In the genomic region with DNA sequence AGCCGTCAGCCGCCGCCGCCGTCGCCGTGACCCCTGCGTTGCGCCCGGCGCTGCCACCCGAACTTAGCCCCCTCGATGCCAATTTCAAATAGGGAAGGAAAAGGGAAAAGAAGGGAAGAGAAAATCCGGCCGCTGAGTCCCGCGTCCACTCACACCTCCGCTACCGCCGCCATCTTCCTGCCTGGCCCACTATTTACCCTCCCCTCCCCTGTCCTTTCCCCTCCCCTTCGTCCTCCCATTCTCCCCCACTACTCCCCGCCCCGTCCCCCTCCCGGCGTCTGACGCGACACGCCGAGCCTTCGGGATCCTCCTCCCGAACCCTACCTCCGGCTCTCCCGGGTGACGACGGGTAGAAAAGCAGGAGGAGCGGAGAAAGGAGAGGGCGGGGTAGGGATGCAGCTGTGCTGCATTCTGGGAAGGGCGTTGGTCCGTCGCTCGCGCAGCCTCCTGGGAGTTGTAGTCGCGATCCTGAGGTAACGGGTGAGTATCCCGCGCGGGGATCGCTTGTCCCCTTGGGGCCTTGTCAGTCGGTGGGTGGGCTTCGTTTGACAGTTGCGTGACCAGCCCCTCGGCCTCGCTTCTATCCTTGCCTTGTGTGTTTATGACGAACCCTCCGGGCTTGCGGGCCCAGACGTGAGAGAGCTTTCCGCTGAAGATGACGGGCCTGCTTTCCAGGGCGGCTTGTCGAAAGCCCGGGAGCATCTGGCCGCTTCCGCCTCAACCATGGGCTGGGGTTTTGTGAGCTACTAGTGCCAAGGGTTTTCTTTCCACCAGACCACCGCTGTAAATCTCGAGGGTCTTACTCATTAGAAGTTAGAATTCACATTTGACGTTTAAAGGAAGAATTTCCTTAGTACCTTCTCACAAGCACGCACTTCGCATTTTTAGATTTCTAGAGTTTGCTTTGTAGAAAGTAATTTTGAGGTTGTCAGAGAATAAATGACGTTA, we compare ENCODE assay signal across 1 cellular context.
TF ChIP-seq lines count a peak whose summit lies in the region.

A gene with protein sequence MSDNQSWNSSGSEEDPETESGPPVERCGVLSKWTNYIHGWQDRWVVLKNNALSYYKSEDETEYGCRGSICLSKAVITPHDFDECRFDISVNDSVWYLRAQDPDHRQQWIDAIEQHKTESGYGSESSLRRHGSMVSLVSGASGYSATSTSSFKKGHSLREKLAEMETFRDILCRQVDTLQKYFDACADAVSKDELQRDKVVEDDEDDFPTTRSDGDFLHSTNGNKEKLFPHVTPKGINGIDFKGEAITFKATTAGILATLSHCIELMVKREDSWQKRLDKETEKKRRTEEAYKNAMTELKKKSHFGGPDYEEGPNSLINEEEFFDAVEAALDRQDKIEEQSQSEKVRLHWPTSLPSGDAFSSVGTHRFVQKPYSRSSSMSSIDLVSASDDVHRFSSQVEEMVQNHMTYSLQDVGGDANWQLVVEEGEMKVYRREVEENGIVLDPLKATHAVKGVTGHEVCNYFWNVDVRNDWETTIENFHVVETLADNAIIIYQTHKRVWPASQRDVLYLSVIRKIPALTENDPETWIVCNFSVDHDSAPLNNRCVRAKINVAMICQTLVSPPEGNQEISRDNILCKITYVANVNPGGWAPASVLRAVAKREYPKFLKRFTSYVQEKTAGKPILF (minus strand): TSS at position 195 of the 948 bp plus-strand sequence. CDS start 422 bp downstream, outside the sequence.
A gene (plus strand): TSS at position 457 of the 948 bp plus-strand sequence.

TF ChIP-seq in H1, 55 proteins besides CTCF, POLR2A, EP300 and RAD21:
- TF ChIP-seq CREB1 (IDR thresholded peaks at IDR 0.05), result peak; percentile 84
- TF ChIP-seq GTF2F1 (IDR thresholded peaks at IDR 0.05; ENCODE audit: borderline replicate concordance, low read depth, low read length), result no peak
- peak; percentile 87 for TF ChIP-seq PHF8 (conservative IDR thresholded peaks at IDR 0.05; ENCODE audit: low read depth, low read length)
- peak; percentile 62; the same call in 1 of the 2 replicates for TF ChIP-seq TBP (IDR thresholded peaks at IDR 0.05; ENCODE audit: low read depth, low read length)
- TF ChIP-seq ASH2L (IDR thresholded peaks at IDR 0.05; ENCODE audit: low read length), result peak; percentile 22
- TF ChIP-seq SAP30 (IDR thresholded peaks at IDR 0.05; ENCODE audit: insufficient read depth, insufficient replicate concordance, low read length), result peak; percentile 92
- peak; percentile 83 for TF ChIP-seq SIX5 (IDR thresholded peaks at IDR 0.05; ENCODE audit: low read depth, low read length)
- TF ChIP-seq RNF2 (IDR thresholded peaks at IDR 0.05; ENCODE audit: borderline replicate concordance, low read depth, low read length, missing control alignments, poor library complexity, severe bottlenecking), result no peak
- TF ChIP-seq, protein P1, sequence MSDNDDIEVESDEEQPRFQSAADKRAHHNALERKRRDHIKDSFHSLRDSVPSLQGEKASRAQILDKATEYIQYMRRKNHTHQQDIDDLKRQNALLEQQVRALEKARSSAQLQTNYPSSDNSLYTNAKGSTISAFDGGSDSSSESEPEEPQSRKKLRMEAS (IDR thresholded peaks at IDR 0.05), result no peak
- TF ChIP-seq CBX5 (IDR thresholded peaks at IDR 0.05; ENCODE audit: low read depth, low read length), result no peak
- peak; percentile 66; the same call in 1 of the 2 replicates for TF ChIP-seq BACH1 (IDR thresholded peaks at IDR 0.05; ENCODE audit: low read length)
- TF ChIP-seq, protein P2, sequence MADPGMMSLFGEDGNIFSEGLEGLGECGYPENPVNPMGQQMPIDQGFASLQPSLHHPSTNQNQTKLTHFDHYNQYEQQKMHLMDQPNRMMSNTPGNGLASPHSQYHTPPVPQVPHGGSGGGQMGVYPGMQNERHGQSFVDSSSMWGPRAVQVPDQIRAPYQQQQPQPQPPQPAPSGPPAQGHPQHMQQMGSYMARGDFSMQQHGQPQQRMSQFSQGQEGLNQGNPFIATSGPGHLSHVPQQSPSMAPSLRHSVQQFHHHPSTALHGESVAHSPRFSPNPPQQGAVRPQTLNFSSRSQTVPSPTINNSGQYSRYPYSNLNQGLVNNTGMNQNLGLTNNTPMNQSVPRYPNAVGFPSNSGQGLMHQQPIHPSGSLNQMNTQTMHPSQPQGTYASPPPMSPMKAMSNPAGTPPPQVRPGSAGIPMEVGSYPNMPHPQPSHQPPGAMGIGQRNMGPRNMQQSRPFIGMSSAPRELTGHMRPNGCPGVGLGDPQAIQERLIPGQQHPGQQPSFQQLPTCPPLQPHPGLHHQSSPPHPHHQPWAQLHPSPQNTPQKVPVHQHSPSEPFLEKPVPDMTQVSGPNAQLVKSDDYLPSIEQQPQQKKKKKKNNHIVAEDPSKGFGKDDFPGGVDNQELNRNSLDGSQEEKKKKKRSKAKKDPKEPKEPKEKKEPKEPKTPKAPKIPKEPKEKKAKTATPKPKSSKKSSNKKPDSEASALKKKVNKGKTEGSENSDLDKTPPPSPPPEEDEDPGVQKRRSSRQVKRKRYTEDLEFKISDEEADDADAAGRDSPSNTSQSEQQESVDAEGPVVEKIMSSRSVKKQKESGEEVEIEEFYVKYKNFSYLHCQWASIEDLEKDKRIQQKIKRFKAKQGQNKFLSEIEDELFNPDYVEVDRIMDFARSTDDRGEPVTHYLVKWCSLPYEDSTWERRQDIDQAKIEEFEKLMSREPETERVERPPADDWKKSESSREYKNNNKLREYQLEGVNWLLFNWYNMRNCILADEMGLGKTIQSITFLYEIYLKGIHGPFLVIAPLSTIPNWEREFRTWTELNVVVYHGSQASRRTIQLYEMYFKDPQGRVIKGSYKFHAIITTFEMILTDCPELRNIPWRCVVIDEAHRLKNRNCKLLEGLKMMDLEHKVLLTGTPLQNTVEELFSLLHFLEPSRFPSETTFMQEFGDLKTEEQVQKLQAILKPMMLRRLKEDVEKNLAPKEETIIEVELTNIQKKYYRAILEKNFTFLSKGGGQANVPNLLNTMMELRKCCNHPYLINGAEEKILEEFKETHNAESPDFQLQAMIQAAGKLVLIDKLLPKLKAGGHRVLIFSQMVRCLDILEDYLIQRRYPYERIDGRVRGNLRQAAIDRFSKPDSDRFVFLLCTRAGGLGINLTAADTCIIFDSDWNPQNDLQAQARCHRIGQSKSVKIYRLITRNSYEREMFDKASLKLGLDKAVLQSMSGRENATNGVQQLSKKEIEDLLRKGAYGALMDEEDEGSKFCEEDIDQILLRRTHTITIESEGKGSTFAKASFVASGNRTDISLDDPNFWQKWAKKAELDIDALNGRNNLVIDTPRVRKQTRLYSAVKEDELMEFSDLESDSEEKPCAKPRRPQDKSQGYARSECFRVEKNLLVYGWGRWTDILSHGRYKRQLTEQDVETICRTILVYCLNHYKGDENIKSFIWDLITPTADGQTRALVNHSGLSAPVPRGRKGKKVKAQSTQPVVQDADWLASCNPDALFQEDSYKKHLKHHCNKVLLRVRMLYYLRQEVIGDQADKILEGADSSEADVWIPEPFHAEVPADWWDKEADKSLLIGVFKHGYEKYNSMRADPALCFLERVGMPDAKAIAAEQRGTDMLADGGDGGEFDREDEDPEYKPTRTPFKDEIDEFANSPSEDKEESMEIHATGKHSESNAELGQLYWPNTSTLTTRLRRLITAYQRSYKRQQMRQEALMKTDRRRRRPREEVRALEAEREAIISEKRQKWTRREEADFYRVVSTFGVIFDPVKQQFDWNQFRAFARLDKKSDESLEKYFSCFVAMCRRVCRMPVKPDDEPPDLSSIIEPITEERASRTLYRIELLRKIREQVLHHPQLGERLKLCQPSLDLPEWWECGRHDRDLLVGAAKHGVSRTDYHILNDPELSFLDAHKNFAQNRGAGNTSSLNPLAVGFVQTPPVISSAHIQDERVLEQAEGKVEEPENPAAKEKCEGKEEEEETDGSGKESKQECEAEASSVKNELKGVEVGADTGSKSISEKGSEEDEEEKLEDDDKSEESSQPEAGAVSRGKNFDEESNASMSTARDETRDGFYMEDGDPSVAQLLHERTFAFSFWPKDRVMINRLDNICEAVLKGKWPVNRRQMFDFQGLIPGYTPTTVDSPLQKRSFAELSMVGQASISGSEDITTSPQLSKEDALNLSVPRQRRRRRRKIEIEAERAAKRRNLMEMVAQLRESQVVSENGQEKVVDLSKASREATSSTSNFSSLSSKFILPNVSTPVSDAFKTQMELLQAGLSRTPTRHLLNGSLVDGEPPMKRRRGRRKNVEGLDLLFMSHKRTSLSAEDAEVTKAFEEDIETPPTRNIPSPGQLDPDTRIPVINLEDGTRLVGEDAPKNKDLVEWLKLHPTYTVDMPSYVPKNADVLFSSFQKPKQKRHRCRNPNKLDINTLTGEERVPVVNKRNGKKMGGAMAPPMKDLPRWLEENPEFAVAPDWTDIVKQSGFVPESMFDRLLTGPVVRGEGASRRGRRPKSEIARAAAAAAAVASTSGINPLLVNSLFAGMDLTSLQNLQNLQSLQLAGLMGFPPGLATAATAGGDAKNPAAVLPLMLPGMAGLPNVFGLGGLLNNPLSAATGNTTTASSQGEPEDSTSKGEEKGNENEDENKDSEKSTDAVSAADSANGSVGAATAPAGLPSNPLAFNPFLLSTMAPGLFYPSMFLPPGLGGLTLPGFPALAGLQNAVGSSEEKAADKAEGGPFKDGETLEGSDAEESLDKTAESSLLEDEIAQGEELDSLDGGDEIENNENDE (IDR thresholded peaks at IDR 0.05; ENCODE audit: insufficient replicate concordance, low read length), result no peak
- TF ChIP-seq RFX5 (IDR thresholded peaks at IDR 0.05; ENCODE audit: borderline replicate concordance, low read depth, low read length), result no peak
- TF ChIP-seq JUN (IDR thresholded peaks at IDR 0.05; ENCODE audit: low read depth, low read length), result no peak
- 0 out of 2 replicates have a peak, but pooled peaks have one; percentile 3 for TF ChIP-seq TCF12 (IDR thresholded peaks at IDR 0.05; ENCODE audit: low read depth, low read length)
- TF ChIP-seq POU5F1 (IDR thresholded peaks at IDR 0.05; ENCODE audit: low read depth, low read length), result no peak
- peak; percentile 88 for TF ChIP-seq YY1 (IDR thresholded peaks at IDR 0.05; ENCODE audit: low read depth, low read length)
- TF ChIP-seq GABPA (IDR thresholded peaks at IDR 0.05; ENCODE audit: borderline replicate concordance, insufficient read depth, low read length), result no peak
- peak; percentile 84 for TF ChIP-seq TAF1 (IDR thresholded peaks at IDR 0.05; ENCODE audit: low read depth, low read length)
- no peak for TF ChIP-seq EZH2 (IDR thresholded peaks at IDR 0.05; ENCODE audit: low read depth, low read length, severe bottlenecking)
- peak; percentile 89 for TF ChIP-seq KDM4A (IDR thresholded peaks at IDR 0.05; ENCODE audit: low read depth, low read length, severe bottlenecking)
- TF ChIP-seq HDAC2 (IDR thresholded peaks at IDR 0.05; ENCODE audit: borderline replicate concordance in 1 of 2, low read depth in 2 of 2, low read length in 2 of 2), result peak; percentile 80 to 82; a peak in 2 of 4 replicates
- TF ChIP-seq ZNF274 (IDR thresholded peaks at IDR 0.05; ENCODE audit: borderline replicate concordance, extremely low read depth, low read length), result no peak
- peak; percentile 41 for TF ChIP-seq RBBP5 (IDR thresholded peaks at IDR 0.05; ENCODE audit: borderline replicate concordance, low read depth, low read length)
- TF ChIP-seq TAF7 (optimal IDR thresholded peaks at IDR 0.05; ENCODE audit: borderline replicate concordance, low read depth, low read length), result peak; percentile 40
- peak; percentile 45; the same call in 1 of the 2 replicates for TF ChIP-seq SP1 (IDR thresholded peaks at IDR 0.05; ENCODE audit: low read depth, low read length)
- TF ChIP-seq CTBP2 (IDR thresholded peaks at IDR 0.05; ENCODE audit: borderline replicate concordance, insufficient read depth, insufficient read length, low read length), result peak; percentile 94
- TF ChIP-seq, protein P3, sequence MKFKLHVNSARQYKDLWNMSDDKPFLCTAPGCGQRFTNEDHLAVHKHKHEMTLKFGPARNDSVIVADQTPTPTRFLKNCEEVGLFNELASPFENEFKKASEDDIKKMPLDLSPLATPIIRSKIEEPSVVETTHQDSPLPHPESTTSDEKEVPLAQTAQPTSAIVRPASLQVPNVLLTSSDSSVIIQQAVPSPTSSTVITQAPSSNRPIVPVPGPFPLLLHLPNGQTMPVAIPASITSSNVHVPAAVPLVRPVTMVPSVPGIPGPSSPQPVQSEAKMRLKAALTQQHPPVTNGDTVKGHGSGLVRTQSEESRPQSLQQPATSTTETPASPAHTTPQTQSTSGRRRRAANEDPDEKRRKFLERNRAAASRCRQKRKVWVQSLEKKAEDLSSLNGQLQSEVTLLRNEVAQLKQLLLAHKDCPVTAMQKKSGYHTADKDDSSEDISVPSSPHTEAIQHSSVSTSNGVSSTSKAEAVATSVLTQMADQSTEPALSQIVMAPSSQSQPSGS (IDR thresholded peaks at IDR 0.05; ENCODE audit: low read length), result no peak
- TF ChIP-seq FOSL1 (IDR thresholded peaks at IDR 0.05; ENCODE audit: insufficient read depth, low read depth, low read length), result no peak
- no peak for TF ChIP-seq NRF1 (IDR thresholded peaks at IDR 0.05; ENCODE audit: low read depth, low read length)
- peak; percentile 63 to 88; a peak in 2 of 4 replicates for TF ChIP-seq SIN3A (conservative IDR thresholded peaks at IDR 0.05 in 1 of 2, IDR thresholded peaks at IDR 0.05 in 1 of 2; ENCODE audit: low read depth in 1 of 2, low read length in 2 of 2)
- TF ChIP-seq TEAD4 (IDR thresholded peaks at IDR 0.05; ENCODE audit: low read depth, low read length), result no peak
- TF ChIP-seq SUZ12 (IDR thresholded peaks at IDR 0.05; ENCODE audit: low read length), result no peak
- TF ChIP-seq POLR2AphosphoS5 (IDR thresholded peaks at IDR 0.05; ENCODE audit: low read depth, low read length), result peak; percentile 80
- TF ChIP-seq JUND (IDR thresholded peaks at IDR 0.05; ENCODE audit: low read length), result 0 out of 2 replicates have a peak, but pooled peaks have one; percentile 2
